In genomic region chr6:729646-730320, GRCh38 we compare ENCODE assay signal across 29 cellular contexts. TPM values are rescaled to one million over a fixed set of nuclear protein-coding genes. Genes with fewer than 3 reads are reported as not detected.
DNase-seq lines count a peak whose midpoint lies in the region; ATAC-seq, FAIRE-seq and TF ChIP-seq lines count a peak whose summit lies in the region.
"Had no signal": no experiment of that assay in that cellular context is flagged by ENCODE, and none has a peak within 500 bp of the region (broad histone marks: within the 10 kb centered on the region; RNA-seq: fewer than 3 reads in every experiment).

No MANE protein-coding gene starts in this region.

- TF ChIP-seq EP300 in HepG2 (IDR thresholded peaks at IDR 0.05; ENCODE audit: low read depth in 2 of 2, low read length in 2 of 2) (no peak), HepG2 (CRISPR knock-in tag; IDR thresholded peaks at IDR 0.05; ENCODE audit: borderline replicate concordance) (no peak)

- H3K36me3 ChIP-seq in HepG2 (replicated peaks in 1 of 2; ENCODE audit: control insufficient read depth in 1 of 2, insufficient read depth in 2 of 2, low read length in 2 of 2) (no peaks in the 10 kb centered on the region), right lobe of liver (no peaks in the 10 kb centered on the region), HEK293 (ENCODE audit: control insufficient read depth in 2 of 2, insufficient read depth in 1 of 2, low read length in 2 of 2) (no peaks in the 10 kb centered on the region), WERI-Rb-1 (no peaks in the 10 kb centered on the region), uterus (no peaks in the 10 kb centered on the region)
- H3K36me3 ChIP-seq: BE2C, BLaER1 had no signal

- H3K9me3 ChIP-seq in HepG2 (ENCODE audit: low read length) (no peaks in the 10 kb centered on the region), right lobe of liver (no peaks in the 10 kb centered on the region), HEK293 (ENCODE audit: control insufficient read depth, insufficient read depth, low read depth, low read length) (no peaks in the 10 kb centered on the region), WERI-Rb-1 (ENCODE audit: severe bottlenecking) (peaks cover 6% of the 10 kb centered on the region), uterus (no peaks in the 10 kb centered on the region)
- H3K9me3 ChIP-seq: BE2C, BLaER1 had no signal

- CTCF ChIA-PET in HepG2 (lab: Yijun Ruan, JAX; ENCODE audit: low intra/inter-chr PET ratio, low total read pairs) (no interaction called here), HEK293 (lab: Yijun Ruan, JAX) (interaction anchor here (0.6 to 6.6 kb wide), 4 partner anchors 9 to 264 kb away, joined by 4 to 50 read pairs (median 6); no protein-coding TSS in a partner anchor)

- no peak overlapping the region for H3K27ac ChIP-seq in HepG2 (ENCODE audit: extremely low read length, insufficient read depth, low read length)
- H3K27ac ChIP-seq in right lobe of liver = no peak overlapping the region
- no peak overlapping the region for H3K27ac ChIP-seq in HEK293 (ENCODE audit: extremely low read depth, low read depth, low read length)
- no peak overlapping the region for H3K27ac ChIP-seq in WERI-Rb-1
- no peak overlapping the region for H3K27ac ChIP-seq in uterus
- H3K27ac ChIP-seq: BLaER1 had no signal

- POLR2A ChIA-PET in HepG2 (lab: Yijun Ruan, JAX) (no interaction called here), HEK293 (lab: Yijun Ruan, JAX) (no interaction called here)

- H3K4me1 ChIP-seq in HepG2 (ENCODE audit: insufficient read depth, low read length) (no peaks in the 10 kb centered on the region), right lobe of liver (no peaks in the 10 kb centered on the region), HEK293 (ENCODE audit: control insufficient read depth, insufficient read depth, low read length) (no peaks in the 10 kb centered on the region), uterus (no peaks in the 10 kb centered on the region)
- H3K4me1 ChIP-seq: BE2C, BLaER1 had no signal

- WGBS in HepG2 (ENCODE audit: low lambda C conversion rate) = 12% methylated on average over 10 of the region's 10 CpGs
- 72% methylated on average over 8 of the region's 10 CpGs for WGBS in right lobe of liver (ENCODE audit: insufficient coverage, low coverage, low lambda C conversion rate, missing lambda C conversion rate)

- in situ Hi-C loops in HepG2 (cut with HindIII; ENCODE audit: extremely low pct_ligation_motif_present, low pct_unique_long_range_greater_than_20kb) = no loop called here
- in situ Hi-C loops in G401 (cut with HindIII; ENCODE audit: low sequenced_read_pairs) = no loop called here

- H3K9me3 Mint-ChIP-seq in glutamatergic neuron (ENCODE audit: unreplicated experiment) = peaks cover 1% of the 10 kb centered on the region
- H3K9me3 Mint-ChIP-seq: CD14-positive monocyte; CD4-positive, alpha-beta memory T cell; CD8-positive, alpha-beta memory T cell had no signal

- TF ChIP-seq POLR2A in HepG2 (IDR thresholded peaks at IDR 0.05; ENCODE audit: insufficient read depth in 1 of 2, low read depth in 2 of 2, low read length in 2 of 2) = no peak
- TF ChIP-seq POLR2A in right lobe of liver (IDR thresholded peaks at IDR 0.05) = no peak
- no peak for TF ChIP-seq POLR2A in uterus (IDR thresholded peaks at IDR 0.05)

- H3K4me1 Mint-ChIP-seq in glutamatergic neuron (ENCODE audit: low read depth, unreplicated experiment) = peaks cover 8% of the 10 kb centered on the region
- H3K4me1 Mint-ChIP-seq: CD14-positive monocyte; CD4-positive, alpha-beta memory T cell; CD4-positive, CD25-positive, alpha-beta regulatory T cell; CD8-positive, alpha-beta memory T cell had no signal

- DNase-seq in HepG2 (ENCODE audit: low spot score) = no peak
- DNase-seq in right lobe of liver = no peak
- peak; percentile 61 for DNase-seq in WERI-Rb-1
- DNase-seq in glutamatergic neuron = no peak
- DNase-seq in uterus = no peak
- no peak for DNase-seq in G401 (ENCODE audit: low spot score)
- DNase-seq: 8988T; ACHN; BE2C; C1 segment of cervical spinal cord; CD4-positive, alpha-beta memory T cell; CD4-positive, CD25-positive, alpha-beta regulatory T cell; CD8-positive, alpha-beta memory T cell; COR-L47; DMS 273 treated with DMSO at 0.1 percent for 48 hours; DMS153; DMS53; DMS79; DND-41; EL; GF-D8 had no signal

- ATAC-seq in HepG2 (no peak), right lobe of liver (no peak), HG03460 (IDR thresholded peaks at IDR 0.05; ENCODE audit: unreplicated experiment) (no peak)

- no peak overlapping the region for H3K4me2 ChIP-seq in HepG2 (ENCODE audit: low read depth, low read length)
- H3K4me2 ChIP-seq: BLaER1 had no signal

- H3K4me3 ChIP-seq in HepG2 (replicated peaks in 1 of 3; ENCODE audit: insufficient read depth in 1 of 3, low read depth in 2 of 3, low read length in 3 of 3) (no peak overlapping the region), right lobe of liver (no peak overlapping the region), HEK293 (ENCODE audit: low read depth, low read length) (no peak overlapping the region), WERI-Rb-1 (ENCODE audit: low read depth, low read length) (peak overlapping the region; percentile 10; the same call in 1 of the 2 replicates), uterus (no peak overlapping the region)
- H3K4me3 ChIP-seq: BLaER1 had no signal

- FAIRE-seq in HepG2 (lab: Jason Lieb, UNC) = no peak
- FAIRE-seq: A204.1, G401.6, GM12891, GM19239 had no signal

- H3K79me2 ChIP-seq in HepG2 (ENCODE audit: insufficient read depth, low read length) = no peaks in the 10 kb centered on the region

- H4K20me1 ChIP-seq in HepG2 (ENCODE audit: insufficient read depth, low read length) = no peaks in the 10 kb centered on the region
- H4K20me1 ChIP-seq: BLaER1 had no signal

- intact Hi-C loops in HepG2 (cut with micrococcal nuclease; ENCODE audit: unreplicated experiment) = no loop called here
- intact Hi-C loops in right lobe of liver (cut with DNase I) = no loop called here
- intact Hi-C loops in uterus (cut with DNase I; ENCODE audit: low total_unique reads) = no loop called here

- no peak overlapping the region for H3K9ac ChIP-seq in HepG2 (ENCODE audit: insufficient read depth, low read depth, low read length)
- H3K9ac ChIP-seq: BLaER1 had no signal

- H2AFZ ChIP-seq in HepG2 (ENCODE audit: low read length) = no peak overlapping the region

- H3K27me3 Mint-ChIP-seq in glutamatergic neuron (ENCODE audit: unreplicated experiment) = no peaks in the 10 kb centered on the region

- no peak for TF ChIP-seq RAD21 in HepG2 (CRISPR knock-in tag; IDR thresholded peaks at IDR 0.05)

- peaks cover 5 to 85% of the 10 kb centered on the region in 2 experiments; a peak in 4 of 5 replicates for H3K27me3 ChIP-seq in HepG2 (ENCODE audit: control insufficient read depth in 1 of 2, insufficient read depth in 2 of 2, low read length in 2 of 2)
- H3K27me3 ChIP-seq in right lobe of liver = no peaks in the 10 kb centered on the region
- no peaks in the 10 kb centered on the region for H3K27me3 ChIP-seq in WERI-Rb-1 (ENCODE audit: insufficient read depth, low read depth, severe bottlenecking)
- no peaks in the 10 kb centered on the region for H3K27me3 ChIP-seq in uterus
- H3K27me3 ChIP-seq: BLaER1 had no signal

- H3K27ac Mint-ChIP-seq in glutamatergic neuron (ENCODE audit: unreplicated experiment) = no peak overlapping the region
- H3K27ac Mint-ChIP-seq: CD14-positive monocyte; CD4-positive, CD25-positive, alpha-beta regulatory T cell; CD8-positive, alpha-beta memory T cell had no signal

- peak overlapping the region; percentile 34 for H3K4me3 Mint-ChIP-seq in glutamatergic neuron (ENCODE audit: unreplicated experiment)
- H3K4me3 Mint-ChIP-seq: CD14-positive monocyte; CD4-positive, alpha-beta memory T cell; CD4-positive, CD25-positive, alpha-beta regulatory T cell; CD8-positive, alpha-beta memory T cell had no signal

- H3K36me3 Mint-ChIP-seq in glutamatergic neuron (ENCODE audit: unreplicated experiment) = no peaks in the 10 kb centered on the region
- H3K36me3 Mint-ChIP-seq: CD14-positive monocyte; CD4-positive, alpha-beta memory T cell; CD4-positive, CD25-positive, alpha-beta regulatory T cell had no signal

- TF ChIP-seq CTCF in HepG2 (CRISPR knock-in tag; IDR thresholded peaks at IDR 0.05) (no peak), right lobe of liver (IDR thresholded peaks at IDR 0.05) (no peak), HEK293 (tag by site-specific recombination; IDR thresholded peaks at IDR 0.05) (no peak), WERI-Rb-1 (IDR thresholded peaks at IDR 0.05; ENCODE audit: low read depth, low read length) (no peak), glutamatergic neuron (IDR thresholded peaks at IDR 0.05; ENCODE audit: partially characterized antibody, unreplicated experiment) (no peak), uterus (IDR thresholded peaks at IDR 0.05) (no peak)

- BruUV-seq in HepG2 (replicated peaks; lab: Mats Ljungman, UMichigan) = no TSS peak

TF ChIP-seq in HEK293, 187 proteins besides CTCF, POLR2A, EP300 and RAD21 (continues in another document):
- TF ChIP-seq ZNF23 (tag by site-specific recombination; IDR thresholded peaks at IDR 0.05; ENCODE audit: borderline replicate concordance) = no peak

RNA-seq across cellular contexts. Expression of gene EXOC2, which starts 36.8 kb away (rescaled TPM):
- total RNA-seq in HepG2 (2016; rRNA removed; fragmentation: Illumina TruSeq; extraction: Trizol) (22.9 and 36.6 TPM in 2 replicates), right lobe of liver (10 to 100 TPM in 5 of 6 experiments, 1 to 10 TPM in 1; 7.1 to 12.8 (median 10.5) TPM), glutamatergic neuron (ENCODE audit: unreplicated experiment) (31.3 TPM), uterus (10 to 100 TPM; 12.3 to 27.0 (median 22.9) TPM)
- total RNA-seq in HepG2 (2016; cell fraction: cytosol; rRNA removed; fragmentation: Illumina TruSeq; extraction: Trizol; ENCODE audit: low read depth) = 6.8 and 7.3 TPM in 2 replicates
- 22.6 and 31.6 TPM in 2 replicates for total RNA-seq in HepG2 (2016; cell fraction: insoluble cytoplasmic fraction; rRNA removed; fragmentation: Illumina TruSeq; extraction: Trizol)
- total RNA-seq in HepG2 (2016; cell fraction: membrane; rRNA removed; fragmentation: Illumina TruSeq; extraction: Trizol) = 7.4 and 8.0 TPM in 2 replicates
- 22.2 and 23.8 TPM in 2 replicates for total RNA-seq in HepG2 (2016; cell fraction: nucleus; rRNA removed; fragmentation: Illumina TruSeq; extraction: Trizol)
- polyA plus RNA-seq in HepG2 (2011; rRNA removed) = 12.6 and 12.9 TPM in 2 replicates
- polyA plus RNA-seq in HepG2 (2011; cell fraction: cytosol; rRNA removed) = 9.3 and 11.0 TPM in 2 replicates
- polyA plus RNA-seq in HepG2 (2011; cell fraction: nucleus; rRNA removed) = 14.9 and 16.2 TPM in 2 replicates
- polyA plus RNA-seq in HepG2 (2012) = 10.6 and 14.3 TPM in 2 replicates
- 3.4 and 4.8 TPM in 2 replicates for polyA plus RNA-seq in HepG2 (2016; cell fraction: cytosol; fragmentation: Illumina TruSeq; extraction: Trizol; ENCODE audit: low read depth)
- polyA plus RNA-seq in HepG2 (2016; cell fraction: insoluble cytoplasmic fraction; fragmentation: Illumina TruSeq; extraction: Trizol; ENCODE audit: low read depth) = 23.3 and 23.8 TPM in 2 replicates
- 3.8 and 4.6 TPM in 2 replicates for polyA plus RNA-seq in HepG2 (2016; cell fraction: membrane; fragmentation: Illumina TruSeq; extraction: Trizol; ENCODE audit: low read depth)
- polyA plus RNA-seq in HepG2 (2016; cell fraction: nucleus; fragmentation: Illumina TruSeq; extraction: Trizol; ENCODE audit: insufficient read depth, low read depth) = 17.0 and 17.2 TPM in 2 replicates
- 28.4 and 31.4 TPM in 2 replicates for polyA minus RNA-seq in HepG2 (2011; rRNA and poly(A)+ RNA removed; ENCODE audit: low replicate concordance)
- polyA minus RNA-seq in HepG2 (2011; cell fraction: cytosol; rRNA and poly(A)+ RNA removed) = 19.6 and 19.7 TPM in 2 replicates
- polyA minus RNA-seq in HepG2 (2011; cell fraction: nucleus; rRNA and poly(A)+ RNA removed) = 41.3 and 44.3 TPM in 2 replicates
- total RNA-seq in G401 (2014; rRNA removed; shearing (Covaris generic)) = 25.0 and 36.7 TPM in 2 replicates
